ENCODE assay signal across 6 cellular contexts in the genomic region with DNA sequence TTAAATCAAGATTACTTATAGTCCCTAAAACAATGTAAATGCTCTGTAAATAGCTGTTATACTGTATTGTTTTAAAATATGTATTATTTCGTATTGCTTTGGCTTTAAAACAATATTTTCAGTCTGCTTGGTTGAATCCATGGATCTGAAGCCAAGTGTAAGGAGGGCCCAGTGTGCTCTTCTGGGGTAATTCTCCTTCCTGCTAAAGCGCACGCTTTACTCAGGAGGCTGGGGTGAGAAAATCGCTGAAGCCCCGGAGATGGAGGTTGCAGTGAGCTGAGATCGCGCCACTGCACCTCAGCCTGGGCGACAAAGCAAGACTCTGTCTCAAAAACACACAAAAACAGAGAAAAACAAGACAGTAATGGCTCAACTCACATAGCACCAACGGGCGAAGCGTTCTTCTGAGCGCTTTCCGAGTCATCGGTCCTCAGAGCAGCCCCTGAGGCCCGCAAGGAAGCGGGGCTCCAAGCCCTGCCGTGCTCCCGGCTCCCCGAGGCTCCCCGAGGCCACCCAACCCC. TPM values are rescaled to one million over a fixed set of nuclear protein-coding genes. Genes with fewer than 3 reads are reported as not detected.
A peak's percentile ranks its signal among the peaks of the same experiment; 100 is the strongest.
DNase-seq lines count a peak whose midpoint lies in the region; ATAC-seq and TF ChIP-seq lines count a peak whose summit lies in the region.

No MANE protein-coding gene starts in this region.

- intact Hi-C loops in activated naive CD4-positive, alpha-beta T cell treated with anti-CD3 and anti-CD28 coated beads for 36 hours (cut with micrococcal nuclease) = loop anchor here (1.0 to 5.0 kb wide), 3 partner anchors 54 to 384 kb away; partner anchors contain the start of genes GAK and TMEM175

- H3K27me3 Mint-ChIP-seq in activated naive CD4-positive, alpha-beta T cell treated with anti-CD3 and anti-CD28 coated beads for 36 hours (ENCODE audit: low read depth) = no peaks in the 10 kb centered on the region
- H3K27me3 Mint-ChIP-seq in activated naive CD8-positive, alpha-beta T cell treated with anti-CD3 and anti-CD28 coated beads, Interleukin-2, amount 10 ng/mL, durations not matched to agents 7 days and 5 days = no peaks in the 10 kb centered on the region

- peaks cover 28% of the 10 kb centered on the region for H3K4me1 Mint-ChIP-seq in activated naive CD4-positive, alpha-beta T cell treated with anti-CD3 and anti-CD28 coated beads for 36 hours (ENCODE audit: low read depth)
- peaks cover 12% of the 10 kb centered on the region for H3K4me1 Mint-ChIP-seq in activated naive CD8-positive, alpha-beta T cell treated with anti-CD3 and anti-CD28 coated beads, Interleukin-2, amount 10 ng/mL, durations not matched to agents 7 days and 5 days

- H3K36me3 Mint-ChIP-seq in activated naive CD4-positive, alpha-beta T cell treated with anti-CD3 and anti-CD28 coated beads for 36 hours (ENCODE audit: low read depth) = peaks cover 2% of the 10 kb centered on the region
- no peaks in the 10 kb centered on the region for H3K36me3 Mint-ChIP-seq in activated naive CD8-positive, alpha-beta T cell treated with anti-CD3 and anti-CD28 coated beads, Interleukin-2, amount 10 ng/mL, durations not matched to agents 7 days and 5 days

- peak; percentile 13 for ATAC-seq in activated naive CD8-positive, alpha-beta T cell treated with anti-CD3 and anti-CD28 coated beads, Interleukin-2, amount 10 ng/mL, durations not matched to agents 7 days and 5 days (ENCODE audit: low read depth)
- ATAC-seq in GM18867 (IDR thresholded peaks at IDR 0.05; ENCODE audit: unreplicated experiment) = no peak

- no peaks in the 10 kb centered on the region for H3K27me3 ChIP-seq in mononuclear cell (ENCODE audit: insufficient read depth, low read length)

- H3K4me3 Mint-ChIP-seq in activated naive CD4-positive, alpha-beta T cell treated with anti-CD3 and anti-CD28 coated beads for 36 hours = peak overlapping the region; percentile 91
- H3K4me3 Mint-ChIP-seq in activated naive CD8-positive, alpha-beta T cell treated with anti-CD3 and anti-CD28 coated beads, Interleukin-2, amount 10 ng/mL, durations not matched to agents 7 days and 5 days = peak overlapping the region; percentile 95

- H3K9me3 Mint-ChIP-seq in activated naive CD4-positive, alpha-beta T cell treated with anti-CD3 and anti-CD28 coated beads for 36 hours = no peaks in the 10 kb centered on the region
- no peaks in the 10 kb centered on the region for H3K9me3 Mint-ChIP-seq in activated naive CD8-positive, alpha-beta T cell treated with anti-CD3 and anti-CD28 coated beads, Interleukin-2, amount 10 ng/mL, durations not matched to agents 7 days and 5 days

- POLR2A ChIA-PET in activated naive CD8-positive, alpha-beta T cell treated with anti-CD3 and anti-CD28 coated beads, Interleukin-2, amount 10 ng/mL, durations not matched to agents 7 days and 5 days (lab: Charles Lee) = interaction anchor here (1.0 to 2.0 kb wide), 6 partner anchors 23 to 244 kb away, joined by 3 to 8 read pairs (median 6); partner anchors contain the start of genes GAK and TMEM175

- peaks cover 33% of the 10 kb centered on the region for H3K4me1 ChIP-seq in mononuclear cell (ENCODE audit: insufficient read depth, low read length)

- no peak for TF ChIP-seq CTCF in GM10266 (IDR thresholded peaks at IDR 0.05; ENCODE audit: control insufficient read depth, insufficient read depth, low read depth, missing control alignments)

- no peaks in the 10 kb centered on the region for H3K9me3 ChIP-seq in mononuclear cell (ENCODE audit: low read depth, low read length)

- DNase-seq in activated naive CD4-positive, alpha-beta T cell treated with anti-CD3 and anti-CD28 coated beads for 36 hours = no peak
- no peak for DNase-seq in activated naive CD4-positive, alpha-beta T cell treated with Interleukin-2 at 50 U/mL for 16 hours
- no peak for DNase-seq in activated naive CD8-positive, alpha-beta T cell treated with anti-CD3 and anti-CD28 coated beads, Interleukin-2, amount 10 ng/mL, durations not matched to agents 7 days and 5 days
- DNase-seq in GM10266 (ENCODE audit: extremely low spot score) = no peak

- peak overlapping the region; percentile 74 for H3K27ac Mint-ChIP-seq in activated naive CD4-positive, alpha-beta T cell treated with anti-CD3 and anti-CD28 coated beads for 36 hours
- peak overlapping the region; percentile 90 for H3K27ac Mint-ChIP-seq in activated naive CD8-positive, alpha-beta T cell treated with anti-CD3 and anti-CD28 coated beads, Interleukin-2, amount 10 ng/mL, durations not matched to agents 7 days and 5 days

- CTCF ChIA-PET in activated naive CD4-positive, alpha-beta T cell treated with anti-CD3 and anti-CD28 coated beads for 36 hours (lab: Charles Lee) = interaction anchor here (1.0 to 2.8 kb wide), 9 partner anchors 19 to 244 kb away, joined by 3 to 10 read pairs (median 3); no protein-coding TSS in a partner anchor

- H3K4me3 ChIP-seq in mononuclear cell (ENCODE audit: low read length) = peak overlapping the region; percentile 51

RNA-seq across cellular contexts. Expression of gene IDUA, which starts 0.4 kb away (rescaled TPM):
- total RNA-seq in activated naive CD4-positive, alpha-beta T cell treated with anti-CD3 and anti-CD28 coated beads for 36 hours = 10 to 100 TPM in 1 of 2 experiments, 1 to 10 TPM in 1; 9.5 to 10.5 TPM
- total RNA-seq in activated naive CD8-positive, alpha-beta T cell treated with anti-CD3 and anti-CD28 coated beads, Interleukin-2, amount 10 ng/mL, durations not matched to agents 7 days and 5 days = 10 to 100 TPM; 37.5 to 38.7 TPM
- total RNA-seq in mononuclear cell = 8.5 TPM

RNA-seq across cellular contexts. Expression of gene SLC26A1, which starts 6.7 kb away (rescaled TPM):
- total RNA-seq in activated naive CD4-positive, alpha-beta T cell treated with anti-CD3 and anti-CD28 coated beads for 36 hours = not detected
- under 1 TPM; 0.25 to 0.65 TPM for total RNA-seq in activated naive CD8-positive, alpha-beta T cell treated with anti-CD3 and anti-CD28 coated beads, Interleukin-2, amount 10 ng/mL, durations not matched to agents 7 days and 5 days
- total RNA-seq in mononuclear cell = 0.10 TPM

RNA-seq across cellular contexts. Expression of gene DGKQ, which starts 13.1 kb away (rescaled TPM):
- total RNA-seq in activated naive CD4-positive, alpha-beta T cell treated with anti-CD3 and anti-CD28 coated beads for 36 hours = 10 to 100 TPM; 10.8 to 11.1 TPM
- total RNA-seq in activated naive CD8-positive, alpha-beta T cell treated with anti-CD3 and anti-CD28 coated beads, Interleukin-2, amount 10 ng/mL, durations not matched to agents 7 days and 5 days = 10 to 100 TPM; 31.3 to 32.4 TPM
- total RNA-seq in mononuclear cell = 10.8 TPM

RNA-seq across cellular contexts. Expression of gene FGFRL1, which starts 24.9 kb away (rescaled TPM):
- total RNA-seq in activated naive CD4-positive, alpha-beta T cell treated with anti-CD3 and anti-CD28 coated beads for 36 hours = 1 to 10 TPM; 7.6 to 8.0 TPM
- 10 to 100 TPM; 15.5 to 19.1 TPM for total RNA-seq in activated naive CD8-positive, alpha-beta T cell treated with anti-CD3 and anti-CD28 coated beads, Interleukin-2, amount 10 ng/mL, durations not matched to agents 7 days and 5 days
- total RNA-seq in mononuclear cell = 5.8 TPM

RNA-seq across cellular contexts. Expression of gene TMEM175, which starts 54.2 kb away (rescaled TPM):
- total RNA-seq in activated naive CD4-positive, alpha-beta T cell treated with anti-CD3 and anti-CD28 coated beads for 36 hours = 10 to 100 TPM; 13.9 to 15.8 TPM
- 10 to 100 TPM; 38.2 to 39.8 TPM for total RNA-seq in activated naive CD8-positive, alpha-beta T cell treated with anti-CD3 and anti-CD28 coated beads, Interleukin-2, amount 10 ng/mL, durations not matched to agents 7 days and 5 days
- total RNA-seq in mononuclear cell = 15.4 TPM
